In the genomic region with DNA sequence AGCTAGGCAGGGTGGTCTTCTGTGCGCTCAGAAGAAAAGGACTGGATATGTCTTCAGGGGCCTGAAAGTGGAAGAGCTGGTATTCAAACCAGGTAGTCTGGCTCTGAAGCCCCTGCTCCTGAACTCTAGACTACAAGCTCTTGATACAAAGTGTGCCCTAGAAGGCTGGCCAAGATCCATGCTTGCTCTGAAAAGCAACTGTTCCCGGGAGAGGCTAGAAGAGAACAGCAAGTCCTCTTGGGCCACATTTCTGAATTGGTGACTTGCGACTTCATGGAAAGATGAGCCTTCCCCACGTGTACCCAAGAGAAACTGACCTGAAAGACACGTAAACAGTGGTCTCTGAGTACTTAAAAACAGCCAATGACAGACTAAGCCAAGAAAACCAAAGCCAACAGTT, we compare ENCODE assay signal across 22 cellular contexts.
A peak's percentile ranks its signal among the peaks of the same experiment; 100 is the strongest.
DNase-seq lines count a peak whose midpoint lies in the region; ATAC-seq, FAIRE-seq and TF ChIP-seq lines count a peak whose summit lies in the region.
"Had no signal": no experiment of that assay in that cellular context is flagged by ENCODE, and none has a peak within 500 bp of the region (broad histone marks: within the 10 kb centered on the region; RNA-seq: fewer than 3 reads in every experiment).

No MANE protein-coding gene starts in this region.

- no peak overlapping the region for H3K4me3 ChIP-seq in gastrocnemius medialis
- H3K4me3 ChIP-seq: A549, HAP-1, PC-9 had no signal

- no peaks in the 10 kb centered on the region for H3K9me3 ChIP-seq in gastrocnemius medialis
- H3K9me3 ChIP-seq: A549, HAP-1 had no signal

- FAIRE-seq in D721Med (lab: Jason Lieb, UNC), result no peak
- FAIRE-seq: A549, GM12891, GM18507, HTR-8/SVneo had no signal

- intact Hi-C loops in gastrocnemius medialis (cut with DNase I; ENCODE audit: low total_unique reads), result no loop called here

- H3K4me1 ChIP-seq in gastrocnemius medialis, result peaks cover 0 to 45% of the 10 kb centered on the region in 2 donors
- H3K4me1 ChIP-seq: A549, HAP-1 had no signal

- no peaks in the 10 kb centered on the region for H3K36me3 ChIP-seq in gastrocnemius medialis
- H3K36me3 ChIP-seq: HAP-1 had no signal

- H3K27ac ChIP-seq in gastrocnemius medialis, result peak overlapping the region; percentile 56 to 92 (median 77)
- H3K27ac ChIP-seq: A549, PC-9 had no signal

- TF ChIP-seq POLR2A in gastrocnemius medialis (IDR thresholded peaks at IDR 0.05), result peak; percentile 10 to 11

- no peak for TF ChIP-seq CTCF in gastrocnemius medialis (IDR thresholded peaks at IDR 0.05 in 4 of 5, conservative IDR thresholded peaks at IDR 0.05 in 1 of 5)
- no peak for TF ChIP-seq CTCF in D721Med (IDR thresholded peaks at IDR 0.05; ENCODE audit: insufficient read depth, missing control alignments)

- ATAC-seq in left lobe of liver (no peak), gastrocnemius medialis (peak; percentile 83 to 93), HG02763 (IDR thresholded peaks at IDR 0.05; ENCODE audit: unreplicated experiment) (no peak)
- ATAC-seq: A549 had no signal

- peak; percentile 56 for DNase-seq in Ammon's horn (ENCODE audit: low spot score)
- DNase-seq in cerebellar cortex (ENCODE audit: low spot score), result peak; percentile 2
- DNase-seq in left lobe of liver (ENCODE audit: low spot score), result peak; percentile 15
- peak; percentile 84 to 89 for DNase-seq in gastrocnemius medialis
- no peak for DNase-seq in NCI-H345 treated with DMSO at 0.1 percent for 48 hours (lab: John Stamatoyannopoulos, UW; ENCODE audit: unreplicated experiment)
- DNase-seq in OCI-M1 (lab: John Stamatoyannopoulos, UW), result no peak
- DNase-seq in D721Med (ENCODE audit: insufficient read length, low spot score), result no peak
- DNase-seq: DMS 273 treated with DMSO at 0.1 percent for 48 hours, GF-D8, Kasumi-1, MM.1S, NCI-H1092 treated with DMSO at 0.1 percent for 48 hours, NCI-H1694, NCI-H2107, NCI-H446, PC-9 had no signal

- in situ Hi-C loops in gastrocnemius medialis (cut with MboI; ENCODE audit: low sequenced_read_pairs in 4 of 4), result no loop called here

- peaks cover 0 to 3% (median 0%) of the 10 kb centered on the region in 3 donors for H3K27me3 ChIP-seq in gastrocnemius medialis

Comparison
In these comparisons a context has a peak if more than half of its experiments do, and no peak if none do; other contexts are left out.
1. DNase-seq: peak in Ammon's horn (single experiment), cerebellar cortex (single experiment), left lobe of liver (single experiment) and gastrocnemius medialis (2 of 2); none in NCI-H345 treated with DMSO at 0.1 percent for 48 hours (single experiment), OCI-M1 (single experiment) and D721Med (single experiment).
2. ATAC-seq: peak in gastrocnemius medialis (2 of 2); none in left lobe of liver (single experiment) and HG02763 (single experiment).